10 cellular contexts compared by ENCODE assay signal in genomic region chr2:222052934-222053367, GRCh38.
DNase-seq lines count a peak whose midpoint lies in the region; ATAC-seq and TF ChIP-seq lines count a peak whose summit lies in the region.
"Had no signal": no experiment of that assay in that cellular context is flagged by ENCODE, and none has a peak within 500 bp of the region (broad histone marks: within the 10 kb centered on the region; RNA-seq: fewer than 3 reads in every experiment).

No MANE protein-coding gene starts in this region.

- H3K9me3 ChIP-seq in prostate gland, result no peaks in the 10 kb centered on the region

- no peak for TF ChIP-seq POLR2A in prostate gland (IDR thresholded peaks at IDR 0.05)

- TF ChIP-seq CTCF in Calu3 (IDR thresholded peaks at IDR 0.05; ENCODE audit: unreplicated experiment) (peak; percentile 41), foreskin keratinocyte (conservative IDR thresholded peaks at IDR 0.05) (peak; percentile 46), prostate gland (IDR thresholded peaks at IDR 0.05) (no peak)

- ATAC-seq in GM21390 (IDR thresholded peaks at IDR 0.05; ENCODE audit: unreplicated experiment) (peak; percentile 61), foreskin keratinocyte (peak; percentile 67)

- peaks cover 16% of the 10 kb centered on the region for H3K4me1 Mint-ChIP-seq in Calu3 (ENCODE audit: low read depth, unreplicated experiment)
- H3K4me1 Mint-ChIP-seq: immature natural killer cell had no signal

- no peaks in the 10 kb centered on the region for H3K36me3 ChIP-seq in prostate gland

- no peaks in the 10 kb centered on the region for H3K36me3 Mint-ChIP-seq in Calu3 (ENCODE audit: insufficient read depth, unreplicated experiment)
- H3K36me3 Mint-ChIP-seq: immature natural killer cell had no signal

- peaks cover 75% of the 10 kb centered on the region for H3K27me3 Mint-ChIP-seq in Calu3 (ENCODE audit: unreplicated experiment)

- no peak overlapping the region for H3K27ac Mint-ChIP-seq in Calu3 (ENCODE audit: unreplicated experiment)
- H3K27ac Mint-ChIP-seq: immature natural killer cell had no signal

- no peak overlapping the region for H3K27ac ChIP-seq in foreskin keratinocyte
- H3K27ac ChIP-seq in prostate gland, result no peak overlapping the region

- DNase-seq in Calu3 (peak; percentile 19), NCI-H146 treated with DMSO at 0.1 percent for 48 hours (lab: John Stamatoyannopoulos, UW; ENCODE audit: unreplicated experiment) (peak; percentile 1), foreskin keratinocyte (no peak), EL (no peak), prostate gland (ENCODE audit: low spot score) (no peak), GDM1 (lab: John Stamatoyannopoulos, UW) (no peak)
- no peak for DNase-seq in stimulated activated CD4-positive, alpha-beta T cell treated with anti-CD3 and anti-CD28 coated beads, Interleukin-2, amount 100 ng/mL, for 48 hours
- DNase-seq: immature natural killer cell, SW 1271 had no signal

- no peak overlapping the region for H3K4me3 Mint-ChIP-seq in Calu3 (ENCODE audit: low read depth, unreplicated experiment)
- H3K4me3 Mint-ChIP-seq: immature natural killer cell had no signal

- no TSS peak for BruUV-seq in Calu3 (replicated peaks; lab: Mats Ljungman, UMichigan)

- no peak overlapping the region for H3K4me3 ChIP-seq in prostate gland

- no peaks in the 10 kb centered on the region for H3K4me1 ChIP-seq in foreskin keratinocyte
- no peaks in the 10 kb centered on the region for H3K4me1 ChIP-seq in prostate gland (replicated peaks)

- CTCF ChIA-PET in Calu3 (lab: Charles Lee), result no interaction called here

- 10% methylated on average over 9 of the region's 9 CpGs for WGBS in prostate gland

- H3K27me3 ChIP-seq in foreskin keratinocyte, result peaks cover 62% of the 10 kb centered on the region
- H3K27me3 ChIP-seq in prostate gland (replicated peaks; ENCODE audit: insufficient read depth), result peaks cover 15% of the 10 kb centered on the region

- no peaks in the 10 kb centered on the region for H3K9me3 Mint-ChIP-seq in Calu3 (ENCODE audit: low read depth, unreplicated experiment)
- H3K9me3 Mint-ChIP-seq: immature natural killer cell had no signal

- intact Hi-C loops in Calu3 (cut with micrococcal nuclease; ENCODE audit: unreplicated experiment) (loop anchor here (5.0 kb wide), 1 partner anchor 239 kb away; no protein-coding TSS in a partner anchor), prostate gland (cut with DNase I) (no loop called here)

Comparison
In these comparisons a context has a peak if more than half of its experiments do, and no peak if none do; other contexts are left out.
1. DNase-seq: peak in Calu3 (single experiment) and NCI-H146 treated with DMSO at 0.1 percent for 48 hours (single experiment); none in foreskin keratinocyte (0 of 2), EL (single experiment), prostate gland (single experiment), GDM1 (single experiment) and stimulated activated CD4-positive, alpha-beta T cell treated with anti-CD3 and anti-CD28 coated beads, Interleukin-2, amount 100 ng/mL, for 48 hours (0 of 2).
2. CTCF ChIP-seq: peak in Calu3 (single experiment) and foreskin keratinocyte (single experiment); none in prostate gland (0 of 4).